8 cellular contexts compared by ENCODE assay signal in the genomic region with DNA sequence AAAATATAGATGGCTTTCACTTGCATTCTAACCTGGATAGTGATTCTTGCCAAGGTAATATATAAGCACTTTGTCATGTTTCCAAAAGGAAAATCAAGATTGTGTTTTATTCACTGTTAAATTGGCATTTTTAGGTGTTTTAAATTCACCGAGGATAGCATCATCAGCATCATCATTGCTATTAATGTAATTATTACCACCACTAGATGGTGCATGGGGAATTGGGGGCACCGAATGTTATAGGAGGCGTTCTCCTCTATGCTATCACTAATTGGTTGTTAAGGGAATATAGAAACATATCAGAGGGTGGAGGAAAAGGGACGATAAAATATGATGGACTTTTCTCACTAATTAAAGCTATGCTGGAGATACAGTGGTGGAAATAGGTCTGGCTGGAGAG.
A peak's percentile ranks its signal among the peaks of the same experiment; 100 is the strongest.
DNase-seq lines count a peak whose midpoint lies in the region; ATAC-seq and TF ChIP-seq lines count a peak whose summit lies in the region.

No MANE protein-coding gene starts in this region.

- ATAC-seq in HG02884 (IDR thresholded peaks at IDR 0.05; ENCODE audit: unreplicated experiment) (peak; percentile 78), GM18498 (IDR thresholded peaks at IDR 0.05; ENCODE audit: unreplicated experiment) (no peak)
- ATAC-seq in activated T-helper 17 cell treated with anti-CD3 and anti-CD28 coated beads, Interleukin-2, amount 50 U/mL, for 72 hours (replicated peaks), result peak; percentile 52
- ATAC-seq in stimulated activated memory B cell treated with anti-CD40 and anti-IgM and Interleukin-4, amounts not matched to agents 10 μg/mL and 1 μg/mL and 100 μg/mL, for 72 hours, result peak; percentile 74

- peaks cover 41% of the 10 kb centered on the region for H3K4me1 Mint-ChIP-seq in activated naive CD4-positive, alpha-beta T cell treated with anti-CD3 and anti-CD28 coated beads, Interleukin-2, amount 50 U/mL, for 24 hours
- H3K4me1 Mint-ChIP-seq in activated T-helper 17 cell treated with anti-CD3 and anti-CD28 coated beads, Interleukin-2, amount 50 U/mL, for 72 hours, result peaks cover 16% of the 10 kb centered on the region
- H3K4me1 Mint-ChIP-seq in stimulated activated memory B cell treated with anti-CD40 and anti-IgM and Interleukin-4, amounts not matched to agents 10 μg/mL and 1 μg/mL and 100 μg/mL, for 72 hours, result peaks cover 11% of the 10 kb centered on the region

- 46 to 84% methylated on average over 4 of the region's 4 CpGs for WGBS in sigmoid colon, 2 donors

- no peaks in the 10 kb centered on the region for H3K36me3 Mint-ChIP-seq in activated naive CD4-positive, alpha-beta T cell treated with anti-CD3 and anti-CD28 coated beads, Interleukin-2, amount 50 U/mL, for 24 hours
- H3K36me3 Mint-ChIP-seq in activated T-helper 17 cell treated with anti-CD3 and anti-CD28 coated beads, Interleukin-2, amount 50 U/mL, for 72 hours (ENCODE audit: low read depth), result no peaks in the 10 kb centered on the region
- no peaks in the 10 kb centered on the region for H3K36me3 Mint-ChIP-seq in stimulated activated memory B cell treated with anti-CD40 and anti-IgM and Interleukin-4, amounts not matched to agents 10 μg/mL and 1 μg/mL and 100 μg/mL, for 72 hours

- no peak for DNase-seq in activated naive CD4-positive, alpha-beta T cell (lab: John Stamatoyannopoulos, UW)
- DNase-seq in sigmoid colon (no peak), NCI-H226 (no peak)

- H3K4me3 ChIP-seq in sigmoid colon, result no peak overlapping the region

- peak overlapping the region; percentile 30 for H3K4me3 Mint-ChIP-seq in activated naive CD4-positive, alpha-beta T cell treated with anti-CD3 and anti-CD28 coated beads, Interleukin-2, amount 50 U/mL, for 24 hours
- peak overlapping the region; percentile 48 for H3K4me3 Mint-ChIP-seq in activated T-helper 17 cell treated with anti-CD3 and anti-CD28 coated beads, Interleukin-2, amount 50 U/mL, for 72 hours
- H3K4me3 Mint-ChIP-seq in stimulated activated memory B cell treated with anti-CD40 and anti-IgM and Interleukin-4, amounts not matched to agents 10 μg/mL and 1 μg/mL and 100 μg/mL, for 72 hours, result peak overlapping the region; percentile 63

- peak in 2 of 4 experiments; percentile 26 to 27 for TF ChIP-seq CTCF in sigmoid colon (IDR thresholded peaks at IDR 0.05)

- no peaks in the 10 kb centered on the region for H3K27me3 ChIP-seq in sigmoid colon

- TF ChIP-seq EP300 in sigmoid colon (IDR thresholded peaks at IDR 0.05), result no peak

- no peaks in the 10 kb centered on the region for H3K4me1 ChIP-seq in sigmoid colon

- intact Hi-C loops in sigmoid colon (cut with DNase I), result no loop called here

- no peak for TF ChIP-seq POLR2A in sigmoid colon (IDR thresholded peaks at IDR 0.05)

- H3K27ac ChIP-seq in sigmoid colon, result no peak overlapping the region

- H3K27ac Mint-ChIP-seq in activated naive CD4-positive, alpha-beta T cell treated with anti-CD3 and anti-CD28 coated beads, Interleukin-2, amount 50 U/mL, for 24 hours, result peak overlapping the region; percentile 76
- H3K27ac Mint-ChIP-seq in activated T-helper 17 cell treated with anti-CD3 and anti-CD28 coated beads, Interleukin-2, amount 50 U/mL, for 72 hours, result no peak overlapping the region
- H3K27ac Mint-ChIP-seq in stimulated activated memory B cell treated with anti-CD40 and anti-IgM and Interleukin-4, amounts not matched to agents 10 μg/mL and 1 μg/mL and 100 μg/mL, for 72 hours, result peak overlapping the region; percentile 55

- no peaks in the 10 kb centered on the region for H3K36me3 ChIP-seq in sigmoid colon

- peaks cover 0 to 4% (median 0%) of the 10 kb centered on the region in 4 donors for H3K9me3 ChIP-seq in sigmoid colon

- no peaks in the 10 kb centered on the region for H3K9me3 Mint-ChIP-seq in activated naive CD4-positive, alpha-beta T cell treated with anti-CD3 and anti-CD28 coated beads, Interleukin-2, amount 50 U/mL, for 24 hours
- no peaks in the 10 kb centered on the region for H3K9me3 Mint-ChIP-seq in activated T-helper 17 cell treated with anti-CD3 and anti-CD28 coated beads, Interleukin-2, amount 50 U/mL, for 72 hours
- H3K9me3 Mint-ChIP-seq in stimulated activated memory B cell treated with anti-CD40 and anti-IgM and Interleukin-4, amounts not matched to agents 10 μg/mL and 1 μg/mL and 100 μg/mL, for 72 hours, result no peaks in the 10 kb centered on the region

- H3K27me3 Mint-ChIP-seq in activated naive CD4-positive, alpha-beta T cell treated with anti-CD3 and anti-CD28 coated beads, Interleukin-2, amount 50 U/mL, for 24 hours, result no peaks in the 10 kb centered on the region
- no peaks in the 10 kb centered on the region for H3K27me3 Mint-ChIP-seq in activated T-helper 17 cell treated with anti-CD3 and anti-CD28 coated beads, Interleukin-2, amount 50 U/mL, for 72 hours
- no peaks in the 10 kb centered on the region for H3K27me3 Mint-ChIP-seq in stimulated activated memory B cell treated with anti-CD40 and anti-IgM and Interleukin-4, amounts not matched to agents 10 μg/mL and 1 μg/mL and 100 μg/mL, for 72 hours
